Comparison of ENCODE assay signal across 1 cellular context in the genomic region with DNA sequence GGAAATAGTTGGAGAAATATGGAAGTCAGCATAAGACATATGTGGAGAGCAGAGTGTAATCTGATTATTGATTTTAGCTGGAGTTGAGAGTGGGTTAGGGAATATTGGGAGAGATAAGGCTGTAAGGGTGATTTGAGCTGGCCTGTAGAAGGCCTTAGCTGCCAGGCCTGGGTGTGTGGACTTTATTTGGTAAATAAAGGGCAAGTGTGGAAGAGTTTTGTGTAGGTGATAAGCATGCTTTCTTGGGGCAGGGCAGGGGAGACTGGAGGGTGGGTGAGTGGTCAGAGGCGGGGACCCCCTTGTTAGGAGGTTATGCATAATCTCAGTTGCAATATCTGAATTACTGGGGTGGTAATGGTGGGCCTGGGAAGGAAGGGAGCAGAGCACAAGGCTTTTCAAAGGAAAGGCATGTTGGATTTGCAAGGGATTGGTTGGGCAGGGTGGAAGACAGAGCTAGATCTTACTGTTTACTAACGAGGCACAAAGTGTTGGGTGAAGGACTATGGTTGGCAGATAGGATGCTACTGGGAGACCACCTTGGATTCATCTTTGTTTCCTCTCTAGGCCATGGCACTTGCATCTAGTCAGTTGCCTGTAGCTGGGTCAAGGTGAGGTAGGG.
TF ChIP-seq lines count a peak whose summit lies in the region.

No MANE protein-coding gene starts in this region.

TF ChIP-seq in K562, 482 proteins besides CTCF, POLR2A, EP300 and RAD21:
- no peak for TF ChIP-seq ZNF134 (CRISPR knock-in tag; conservative IDR thresholded peaks at IDR 0.05)
- TF ChIP-seq POLR2B (IDR thresholded peaks at IDR 0.05; ENCODE audit: low read depth, partially characterized antibody), result peak; percentile 21
- no peak for TF ChIP-seq TARDBP (IDR thresholded peaks at IDR 0.05)
